Comparison of ENCODE assay signal across 20 cellular contexts in genomic region chr5:6752782-6753181, GRCh38.
"Had no signal": no experiment of that assay in that cellular context is flagged by ENCODE, and none has a peak within 500 bp of the region (broad histone marks: within the 10 kb centered on the region; RNA-seq: fewer than 3 reads in every experiment).

No MANE protein-coding gene starts in this region.

- H3K27ac ChIP-seq: HL-60, KMS-11 had no signal

- H3K27me3 Mint-ChIP-seq: IgD-negative memory B cell had no signal

- H3K4me3 ChIP-seq: K562 had no signal

- H3K9me3 Mint-ChIP-seq: IgD-negative memory B cell had no signal

- ATAC-seq: K562 had no signal

- H3K9me3 ChIP-seq: SK-N-SH had no signal

- DNase-seq: Kasumi-1, MM.1S, NCI-H1092 treated with DMSO at 0.1 percent for 48 hours, NCI-H1417, NCI-H1436 treated with DMSO at 0.1 percent for 48 hours, NCI-H1694, NCI-H187 treated with DMSO at 0.1 percent for 48 hours, NCI-H2029 treated with DMSO at 0.1 percent for 48 hours, NCI-H2171 treated with DMSO at 0.1 percent for 48 hours, NCI-H2227 treated with DMSO at 0.1 percent for 48 hours, NCI-H524 treated with DMSO at 0.1 percent for 48 hours, NCI-H69, NCI-H774, RPMI8226, SHP77, SK-N-SH had no signal

- H3K27ac Mint-ChIP-seq: IgD-negative memory B cell had no signal
